1 cellular context compared by ENCODE assay signal in genomic region chr17:16987830-16988601, GRCh38.
TF ChIP-seq lines count a peak whose summit lies in the region.

No MANE protein-coding gene starts in this region.

TF ChIP-seq in GM12891, 5 proteins besides CTCF, POLR2A, EP300 and RAD21:
- TF ChIP-seq POU2F2 (IDR thresholded peaks at IDR 0.05; ENCODE audit: low read depth, low read length): peak; percentile 92
- peak; percentile 96 for TF ChIP-seq SPI1 (IDR thresholded peaks at IDR 0.05; ENCODE audit: low read depth, low read length)
- peak; percentile 55; the same call in 1 of the 2 replicates for TF ChIP-seq POLR2AphosphoS5 (IDR thresholded peaks at IDR 0.05; ENCODE audit: low read depth, low read length)
- TF ChIP-seq PAX5 (IDR thresholded peaks at IDR 0.05; ENCODE audit: insufficient read depth, low read length, severe bottlenecking): no peak
- TF ChIP-seq TAF1 (IDR thresholded peaks at IDR 0.05; ENCODE audit: low read depth, low read length): peak; percentile 70; the same call in 1 of the 2 replicates
